In genomic region chr7:24239260-24239659, GRCh38 we compare ENCODE assay signal across 12 cellular contexts. TPM values are rescaled to one million over a fixed set of nuclear protein-coding genes. Genes with fewer than 3 reads are reported as not detected.
"Had no signal": no experiment of that assay in that cellular context is flagged by ENCODE, and none has a peak within 500 bp of the region (broad histone marks: within the 10 kb centered on the region; RNA-seq: fewer than 3 reads in every experiment).

No MANE protein-coding gene starts in this region.

- H3K36me3 ChIP-seq: HAP-1 had no signal

- H3K27ac ChIP-seq: GM23248 had no signal

- H3K9me3 ChIP-seq: HAP-1 had no signal

- H3K4me3 ChIP-seq: GM23248, GM23338, HAP-1 had no signal

- FAIRE-seq: H1, H54 had no signal

- H3K4me2 ChIP-seq: GM23338 had no signal

- DNase-seq: GM23248, GOT3, H7, H9, HCEC 1CT, HFFc6 had no signal

- H3K9ac ChIP-seq: GM23248 had no signal

- H2AFZ ChIP-seq: GM23248, GM23338 had no signal

- ATAC-seq: GM23338, HCT116 had no signal

- H3K4me1 ChIP-seq: HAP-1 had no signal

RNA-seq across cellular contexts. Expression of gene NPY, which starts 44.7 kb away (rescaled TPM):
- total RNA-seq: GM23248, GM23338, H4, H7, H9, HFFc6 had no signal
- polyA plus RNA-seq: GM23248 had no signal
